Comparison of ENCODE assay signal across 10 cellular contexts in genomic region chr7:158431941-158432347, GRCh38.
A peak's percentile ranks its signal among the peaks of the same experiment; 100 is the strongest.
DNase-seq lines count a peak whose midpoint lies in the region; ATAC-seq, FAIRE-seq and TF ChIP-seq lines count a peak whose summit lies in the region.
"Had no signal": no experiment of that assay in that cellular context is flagged by ENCODE, and none has a peak within 500 bp of the region (broad histone marks: within the 10 kb centered on the region; RNA-seq: fewer than 3 reads in every experiment).

No MANE protein-coding gene starts in this region.

- H3K27me3 ChIP-seq in left ventricle myocardium inferior (ENCODE audit: low read depth) (peaks cover 54% of the 10 kb centered on the region), small intestine (ENCODE audit: control insufficient read depth in 2 of 2, insufficient read depth in 2 of 2, low read length in 2 of 2) (no peaks in the 10 kb centered on the region)

- intact Hi-C loops in left ventricle myocardium inferior (cut with micrococcal nuclease): no loop called here

- H3K4me3 ChIP-seq in left ventricle myocardium inferior: no peak overlapping the region
- H3K4me3 ChIP-seq in small intestine (ENCODE audit: low read depth in 1 of 2, low read length in 2 of 2): no peak overlapping the region

- peak; percentile 98 for DNase-seq in H4 (ENCODE audit: low spot score)
- DNase-seq in SK-MEL-5 (ENCODE audit: low read depth, low spot score): peak; percentile 16
- DNase-seq in left ventricle myocardium inferior: peak; percentile 41
- peak; percentile 57 for DNase-seq in small intestine
- DNase-seq in CD1c-positive myeloid dendritic cell (ENCODE audit: extremely low spot score): no peak
- no peak for DNase-seq in iPS-NIHi7 (ENCODE audit: extremely low spot score)
- DNase-seq: activated naive CD8-positive, alpha-beta T cell treated with anti-CD3 and anti-CD28 coated beads, Interleukin-2, amount 50 U/mL, for 24 hours; SIG-M5 had no signal

- H3K36me3 ChIP-seq in left ventricle myocardium inferior: no peaks in the 10 kb centered on the region
- H3K36me3 ChIP-seq in small intestine (ENCODE audit: control insufficient read depth in 2 of 2, insufficient read depth in 2 of 2, low read length in 2 of 2): no peaks in the 10 kb centered on the region

- no peak overlapping the region for H3K27ac ChIP-seq in left ventricle myocardium inferior (replicated peaks)
- peak overlapping the region in 1 of 2 donors; percentile 64 for H3K27ac ChIP-seq in small intestine (ENCODE audit: low read depth in 1 of 2, low read length in 1 of 2)

- 9 to 41% (median 34%) methylated on average over 14 of the region's 14 CpGs for WGBS in small intestine, 3 donors

- H3K9me3 ChIP-seq in left ventricle myocardium inferior (replicated peaks): no peaks in the 10 kb centered on the region
- H3K9me3 ChIP-seq in small intestine (ENCODE audit: control insufficient read depth, low read depth): no peaks in the 10 kb centered on the region

- TF ChIP-seq CTCF in left ventricle myocardium inferior (IDR thresholded peaks at IDR 0.05; ENCODE audit: borderline replicate concordance): no peak

- ATAC-seq in GM21576 (IDR thresholded peaks at IDR 0.05; ENCODE audit: unreplicated experiment) (no peak), GM21528 (IDR thresholded peaks at IDR 0.05; ENCODE audit: low FRiP score, unreplicated experiment) (no peak)
- ATAC-seq: activated naive CD8-positive, alpha-beta T cell treated with anti-CD3 and anti-CD28 coated beads, Interleukin-2, amount 50 U/mL, for 24 hours had no signal

- FAIRE-seq in small intestine (lab: Jason Lieb, UNC): no peak

- in situ Hi-C loops in SK-MEL-5 (cut with HindIII; ENCODE audit: low pct_unique_long_range_greater_than_20kb, low sequenced_read_pairs): no loop called here

- H3K4me1 ChIP-seq in left ventricle myocardium inferior (no peaks in the 10 kb centered on the region), small intestine (ENCODE audit: control insufficient read depth in 2 of 2, insufficient read depth in 1 of 2, low read depth in 1 of 2, low read length in 1 of 2) (no peaks in the 10 kb centered on the region)

Comparison
In these comparisons a context has a peak if more than half of its experiments do, and no peak if none do; other contexts are left out.
1. DNase-seq: peak in H4 (single experiment), SK-MEL-5 (single experiment), left ventricle myocardium inferior (single experiment) and small intestine (single experiment); none in CD1c-positive myeloid dendritic cell (single experiment) and iPS-NIHi7 (single experiment).